Comparison of ENCODE assay signal across 8 cellular contexts in genomic region chrX:40736170-40736505, GRCh38. TPM values are rescaled to one million over a fixed set of nuclear protein-coding genes. Genes with fewer than 3 reads are reported as not detected.
A peak's percentile ranks its signal among the peaks of the same experiment; 100 is the strongest.
DNase-seq lines count a peak whose midpoint lies in the region; ATAC-seq and TF ChIP-seq lines count a peak whose summit lies in the region.

No MANE protein-coding gene starts in this region.

- peak; percentile 10 for ATAC-seq in Right ventricle myocardium inferior
- ATAC-seq in activated naive CD8-positive, alpha-beta T cell treated with anti-CD3 and anti-CD28 coated beads, Interleukin-2, amount 10 ng/mL, durations not matched to agents 7 days and 5 days (ENCODE audit: low read depth) = no peak

- H3K4me3 Mint-ChIP-seq in activated naive CD8-positive, alpha-beta T cell treated with anti-CD3 and anti-CD28 coated beads, Interleukin-2, amount 10 ng/mL, durations not matched to agents 7 days and 5 days = peak overlapping the region; percentile 94

- no peak for TF ChIP-seq CTCF in stomach (IDR thresholded peaks at IDR 0.05)

- TF ChIP-seq EP300 in stomach (IDR thresholded peaks at IDR 0.05) = no peak

- H3K4me1 Mint-ChIP-seq in activated naive CD8-positive, alpha-beta T cell treated with anti-CD3 and anti-CD28 coated beads, Interleukin-2, amount 10 ng/mL, durations not matched to agents 7 days and 5 days = peaks cover 19% of the 10 kb centered on the region

- no peak for DNase-seq in Right ventricle myocardium inferior (ENCODE audit: missing footprints)
- DNase-seq in cardiac septum (ENCODE audit: low spot score) = no peak
- no peak for DNase-seq in activated naive CD8-positive, alpha-beta T cell treated with anti-CD3 and anti-CD28 coated beads, Interleukin-2, amount 10 ng/mL, durations not matched to agents 7 days and 5 days
- DNase-seq in stomach = no peak
- no peak for DNase-seq in NCI-H128 (lab: John Stamatoyannopoulos, UW; ENCODE audit: unreplicated experiment)
- no peak for DNase-seq in NOMO-1 treated with dmso at 0.1 percent for 144 hours (lab: John Stamatoyannopoulos, UW; ENCODE audit: unreplicated experiment)
- no peak for DNase-seq in stimulated activated CD4-positive, alpha-beta T cell treated with anti-CD3 and anti-CD28 coated beads, Interleukin-12 subunit alpha, Interleukin-12 subunit beta, amount 100 ng/mL, for 4 hours

- POLR2A ChIA-PET in activated naive CD8-positive, alpha-beta T cell treated with anti-CD3 and anti-CD28 coated beads, Interleukin-2, amount 10 ng/mL, durations not matched to agents 7 days and 5 days (lab: Charles Lee) = interaction anchor here (1.4 to 1.9 kb wide), 3 partner anchors 12 to 85 kb away, joined by 3 to 6 read pairs (median 5); no protein-coding TSS in a partner anchor

- H3K36me3 Mint-ChIP-seq in activated naive CD8-positive, alpha-beta T cell treated with anti-CD3 and anti-CD28 coated beads, Interleukin-2, amount 10 ng/mL, durations not matched to agents 7 days and 5 days = peaks cover 8% of the 10 kb centered on the region

- H3K27me3 ChIP-seq in stomach = peaks cover 0 to 4% (median 0%) of the 10 kb centered on the region in 3 donors

- TF ChIP-seq POLR2A in stomach (IDR thresholded peaks at IDR 0.05) = no peak

- peak overlapping the region; percentile 97 for H3K27ac Mint-ChIP-seq in activated naive CD8-positive, alpha-beta T cell treated with anti-CD3 and anti-CD28 coated beads, Interleukin-2, amount 10 ng/mL, durations not matched to agents 7 days and 5 days

- no peaks in the 10 kb centered on the region for H3K36me3 ChIP-seq in stomach

- H3K4me3 ChIP-seq in iPS-18c (ENCODE audit: insufficient read depth, low read depth, low read length) = peak overlapping the region; percentile 38; the same call in 1 of the 2 replicates
- peak overlapping the region; percentile 67 to 82 (median 72) for H3K4me3 ChIP-seq in stomach

- no peaks in the 10 kb centered on the region for H3K27me3 Mint-ChIP-seq in activated naive CD8-positive, alpha-beta T cell treated with anti-CD3 and anti-CD28 coated beads, Interleukin-2, amount 10 ng/mL, durations not matched to agents 7 days and 5 days

- intact Hi-C loops in Right ventricle myocardium inferior (cut with DNase I) = loop anchor here (10.0 kb wide), 1 partner anchor 81 kb away; no protein-coding TSS in a partner anchor
- intact Hi-C loops in cardiac septum (cut with DNase I) = loop anchor here (5.0 to 10.0 kb wide), 3 partner anchors 56 to 349 kb away; partner anchors contain the start of genes CXorf38 and USP9X
- intact Hi-C loops in stomach (cut with DNase I; ENCODE audit: low total_unique reads) = no loop called here

- peak overlapping the region; percentile 95 to 98 (median 97) for H3K27ac ChIP-seq in stomach

- peaks cover 0 to 41% (median 22%) of the 10 kb centered on the region in 4 donors for H3K4me1 ChIP-seq in stomach

- no peaks in the 10 kb centered on the region for H3K9me3 Mint-ChIP-seq in activated naive CD8-positive, alpha-beta T cell treated with anti-CD3 and anti-CD28 coated beads, Interleukin-2, amount 10 ng/mL, durations not matched to agents 7 days and 5 days

- H3K9me3 ChIP-seq in iPS-18c (ENCODE audit: control insufficient read depth, insufficient read depth, low read length) (peaks cover 3% of the 10 kb centered on the region), stomach (no peaks in the 10 kb centered on the region)

- 0 to 4% (median 0%) methylated on average over 11 to 17 of the region's 17 CpGs for WGBS in stomach, 5 donors

RNA-seq across cellular contexts. Expression of gene MED14, which starts 0.8 kb away (rescaled TPM):
- total RNA-seq in Right ventricle myocardium inferior = 26.3 TPM
- total RNA-seq in cardiac septum = 38.3 TPM
- 10 to 100 TPM; 40.3 to 51.4 TPM for total RNA-seq in activated naive CD8-positive, alpha-beta T cell treated with anti-CD3 and anti-CD28 coated beads, Interleukin-2, amount 10 ng/mL, durations not matched to agents 7 days and 5 days
- 100 to 1,000 TPM in 1 of 5 donors, 10 to 100 TPM in 4; 36.8 to 107 (median 63.0) TPM for total RNA-seq in stomach
- 10 to 100 TPM in 1 of 3 donors, 1 to 10 TPM in 2; 5.5 to 12.5 (median 7.0) TPM for polyA plus RNA-seq in stomach
